1 cellular context compared by ENCODE assay signal in the genomic region with DNA sequence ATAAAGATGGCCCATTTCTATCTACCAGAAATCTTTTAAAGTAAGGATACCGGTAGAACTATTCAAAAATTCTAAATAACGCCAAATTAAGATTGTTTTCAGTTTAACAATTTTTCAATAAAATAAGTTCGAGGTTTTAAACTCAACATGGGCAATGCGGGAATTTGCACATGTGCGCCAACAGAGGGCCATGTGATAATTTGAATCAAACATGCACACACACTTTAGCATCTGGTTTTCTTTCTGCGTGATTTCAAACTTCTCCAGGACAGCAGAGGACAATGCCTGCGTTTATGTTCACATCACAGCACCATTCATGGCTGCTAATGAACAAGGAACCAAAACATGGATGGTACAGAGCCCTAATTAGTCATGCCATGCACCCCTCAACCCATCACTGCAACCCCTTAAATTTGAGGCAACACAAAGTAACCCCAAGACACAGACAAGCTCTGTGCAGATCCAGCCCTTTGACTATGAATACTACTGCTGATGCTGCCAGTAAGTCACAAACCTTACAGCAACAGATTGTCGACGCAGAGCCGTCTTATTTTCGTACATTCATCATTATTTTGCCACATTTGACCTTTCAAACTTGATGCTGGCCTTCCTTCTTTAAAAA.
TF ChIP-seq lines count a peak whose summit lies in the region.

No MANE protein-coding gene starts in this region.

TF ChIP-seq in GM23338, 12 proteins besides CTCF, POLR2A, EP300 and RAD21 (continued from another document):
- TF ChIP-seq, protein P1, sequence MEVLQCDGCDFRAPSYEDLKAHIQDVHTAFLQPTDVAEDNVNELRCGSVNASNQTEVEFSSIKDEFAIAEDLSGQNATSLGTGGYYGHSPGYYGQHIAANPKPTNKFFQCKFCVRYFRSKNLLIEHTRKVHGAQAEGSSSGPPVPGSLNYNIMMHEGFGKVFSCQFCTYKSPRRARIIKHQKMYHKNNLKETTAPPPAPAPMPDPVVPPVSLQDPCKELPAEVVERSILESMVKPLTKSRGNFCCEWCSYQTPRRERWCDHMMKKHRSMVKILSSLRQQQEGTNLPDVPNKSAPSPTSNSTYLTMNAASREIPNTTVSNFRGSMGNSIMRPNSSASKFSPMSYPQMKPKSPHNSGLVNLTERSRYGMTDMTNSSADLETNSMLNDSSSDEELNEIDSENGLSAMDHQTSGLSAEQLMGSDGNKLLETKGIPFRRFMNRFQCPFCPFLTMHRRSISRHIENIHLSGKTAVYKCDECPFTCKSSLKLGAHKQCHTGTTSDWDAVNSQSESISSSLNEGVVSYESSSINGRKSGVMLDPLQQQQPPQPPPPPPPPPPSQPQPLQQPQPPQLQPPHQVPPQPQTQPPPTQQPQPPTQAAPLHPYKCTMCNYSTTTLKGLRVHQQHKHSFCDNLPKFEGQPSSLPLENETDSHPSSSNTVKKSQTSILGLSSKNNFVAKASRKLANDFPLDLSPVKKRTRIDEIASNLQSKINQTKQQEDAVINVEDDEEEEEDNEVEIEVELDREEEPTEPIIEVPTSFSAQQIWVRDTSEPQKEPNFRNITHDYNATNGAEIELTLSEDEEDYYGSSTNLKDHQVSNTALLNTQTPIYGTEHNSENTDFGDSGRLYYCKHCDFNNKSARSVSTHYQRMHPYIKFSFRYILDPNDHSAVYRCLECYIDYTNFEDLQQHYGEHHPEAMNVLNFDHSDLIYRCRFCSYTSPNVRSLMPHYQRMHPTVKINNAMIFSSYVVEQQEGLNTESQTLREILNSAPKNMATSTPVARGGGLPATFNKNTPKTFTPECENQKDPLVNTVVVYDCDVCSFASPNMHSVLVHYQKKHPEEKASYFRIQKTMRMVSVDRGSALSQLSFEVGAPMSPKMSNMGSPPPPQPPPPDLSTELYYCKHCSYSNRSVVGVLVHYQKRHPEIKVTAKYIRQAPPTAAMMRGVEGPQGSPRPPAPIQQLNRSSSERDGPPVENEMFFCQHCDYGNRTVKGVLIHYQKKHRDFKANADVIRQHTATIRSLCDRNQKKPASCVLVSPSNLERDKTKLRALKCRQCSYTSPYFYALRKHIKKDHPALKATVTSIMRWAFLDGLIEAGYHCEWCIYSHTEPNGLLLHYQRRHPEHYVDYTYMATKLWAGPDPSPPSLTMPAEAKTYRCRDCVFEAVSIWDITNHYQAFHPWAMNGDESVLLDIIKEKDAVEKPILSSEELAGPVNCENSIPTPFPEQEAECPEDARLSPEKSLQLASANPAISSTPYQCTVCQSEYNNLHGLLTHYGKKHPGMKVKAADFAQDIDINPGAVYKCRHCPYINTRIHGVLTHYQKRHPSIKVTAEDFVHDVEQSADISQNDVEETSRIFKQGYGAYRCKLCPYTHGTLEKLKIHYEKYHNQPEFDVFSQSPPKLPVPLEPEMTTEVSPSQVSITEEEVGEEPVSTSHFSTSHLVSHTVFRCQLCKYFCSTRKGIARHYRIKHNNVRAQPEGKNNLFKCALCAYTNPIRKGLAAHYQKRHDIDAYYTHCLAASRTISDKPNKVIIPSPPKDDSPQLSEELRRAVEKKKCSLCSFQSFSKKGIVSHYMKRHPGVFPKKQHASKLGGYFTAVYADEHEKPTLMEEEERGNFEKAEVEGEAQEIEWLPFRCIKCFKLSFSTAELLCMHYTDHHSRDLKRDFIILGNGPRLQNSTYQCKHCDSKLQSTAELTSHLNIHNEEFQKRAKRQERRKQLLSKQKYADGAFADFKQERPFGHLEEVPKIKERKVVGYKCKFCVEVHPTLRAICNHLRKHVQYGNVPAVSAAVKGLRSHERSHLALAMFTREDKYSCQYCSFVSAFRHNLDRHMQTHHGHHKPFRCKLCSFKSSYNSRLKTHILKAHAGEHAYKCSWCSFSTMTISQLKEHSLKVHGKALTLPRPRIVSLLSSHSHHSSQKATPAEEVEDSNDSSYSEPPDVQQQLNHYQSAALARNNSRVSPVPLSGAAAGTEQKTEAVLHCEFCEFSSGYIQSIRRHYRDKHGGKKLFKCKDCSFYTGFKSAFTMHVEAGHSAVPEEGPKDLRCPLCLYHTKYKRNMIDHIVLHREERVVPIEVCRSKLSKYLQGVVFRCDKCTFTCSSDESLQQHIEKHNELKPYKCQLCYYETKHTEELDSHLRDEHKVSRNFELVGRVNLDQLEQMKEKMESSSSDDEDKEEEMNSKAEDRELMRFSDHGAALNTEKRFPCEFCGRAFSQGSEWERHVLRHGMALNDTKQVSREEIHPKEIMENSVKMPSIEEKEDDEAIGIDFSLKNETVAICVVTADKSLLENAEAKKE (CRISPR knock-in tag; IDR thresholded peaks at IDR 0.05): no peak
- TF ChIP-seq, protein P2, sequence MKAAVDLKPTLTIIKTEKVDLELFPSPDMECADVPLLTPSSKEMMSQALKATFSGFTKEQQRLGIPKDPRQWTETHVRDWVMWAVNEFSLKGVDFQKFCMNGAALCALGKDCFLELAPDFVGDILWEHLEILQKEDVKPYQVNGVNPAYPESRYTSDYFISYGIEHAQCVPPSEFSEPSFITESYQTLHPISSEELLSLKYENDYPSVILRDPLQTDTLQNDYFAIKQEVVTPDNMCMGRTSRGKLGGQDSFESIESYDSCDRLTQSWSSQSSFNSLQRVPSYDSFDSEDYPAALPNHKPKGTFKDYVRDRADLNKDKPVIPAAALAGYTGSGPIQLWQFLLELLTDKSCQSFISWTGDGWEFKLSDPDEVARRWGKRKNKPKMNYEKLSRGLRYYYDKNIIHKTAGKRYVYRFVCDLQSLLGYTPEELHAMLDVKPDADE (IDR thresholded peaks at IDR 0.05): no peak
